In genomic region chr19:38883286-38883685, GRCh38 we compare ENCODE assay signal across 18 cellular contexts. TPM values are rescaled to one million over a fixed set of nuclear protein-coding genes. Genes with fewer than 3 reads are reported as not detected.
DNase-seq lines count a peak whose midpoint lies in the region; ATAC-seq lines count a peak whose summit lies in the region.
"Had no signal": no experiment of that assay in that cellular context is flagged by ENCODE, and none has a peak within 500 bp of the region (broad histone marks: within the 10 kb centered on the region; RNA-seq: fewer than 3 reads in every experiment).

No MANE protein-coding gene starts in this region.

- H3K4me3 Mint-ChIP-seq in activated T-cell treated with anti-CD3 and anti-CD28 coated beads, Interleukin-2, amount 50 U/mL, for 24 hours = no peak overlapping the region
- H3K4me3 Mint-ChIP-seq in T-cell (no peak overlapping the region), memory B cell (no peak overlapping the region)
- no peak overlapping the region for H3K4me3 Mint-ChIP-seq in stimulated activated memory B cell treated with anti-CD40 and anti-IgM and Interleukin-4, amounts not matched to agents 10 μg/mL and 1 μg/mL and 100 μg/mL, for 72 hours
- H3K4me3 Mint-ChIP-seq: CD14-positive monocyte, HFFc6 had no signal

- POLR2A ChIA-PET in T-cell (lab: Charles Lee) = interaction anchor here in 1 of 2 donors (1.2 kb wide), 1 partner anchor 41 kb away, joined by 3 read pairs; no protein-coding TSS in a partner anchor

- CTCF ChIA-PET in T-cell (lab: Charles Lee) = no interaction called here

- ATAC-seq in T-cell (replicated peaks in 1 of 4) (no peak), memory B cell (ENCODE audit: low read depth) (no peak), GM21576 (IDR thresholded peaks at IDR 0.05; ENCODE audit: unreplicated experiment) (no peak), HG02884 (IDR thresholded peaks at IDR 0.05; ENCODE audit: unreplicated experiment) (no peak)
- ATAC-seq in stimulated activated memory B cell treated with anti-CD40 and anti-IgM and Interleukin-4, amounts not matched to agents 10 μg/mL and 1 μg/mL and 100 μg/mL, for 72 hours = no peak

- H3K36me3 Mint-ChIP-seq in activated T-cell treated with anti-CD3 and anti-CD28 coated beads, Interleukin-2, amount 50 U/mL, for 24 hours (ENCODE audit: low read depth) = peaks cover 19% of the 10 kb centered on the region
- H3K36me3 Mint-ChIP-seq in T-cell (peaks cover 11% of the 10 kb centered on the region), memory B cell (peaks cover 6% of the 10 kb centered on the region)
- peaks cover 19% of the 10 kb centered on the region for H3K36me3 Mint-ChIP-seq in stimulated activated memory B cell treated with anti-CD40 and anti-IgM and Interleukin-4, amounts not matched to agents 10 μg/mL and 1 μg/mL and 100 μg/mL, for 72 hours

- peaks cover 14% of the 10 kb centered on the region for H3K4me1 Mint-ChIP-seq in activated T-cell treated with anti-CD3 and anti-CD28 coated beads, Interleukin-2, amount 50 U/mL, for 24 hours (ENCODE audit: low read depth)
- peaks cover 8 to 31% (median 25%) of the 10 kb centered on the region in 3 donors for H3K4me1 Mint-ChIP-seq in T-cell
- H3K4me1 Mint-ChIP-seq in memory B cell = peaks cover 16% of the 10 kb centered on the region
- peaks cover 24% of the 10 kb centered on the region for H3K4me1 Mint-ChIP-seq in stimulated activated memory B cell treated with anti-CD40 and anti-IgM and Interleukin-4, amounts not matched to agents 10 μg/mL and 1 μg/mL and 100 μg/mL, for 72 hours

- no peaks in the 10 kb centered on the region for H3K27me3 Mint-ChIP-seq in activated T-cell treated with anti-CD3 and anti-CD28 coated beads, Interleukin-2, amount 50 U/mL, for 24 hours
- H3K27me3 Mint-ChIP-seq in T-cell = no peaks in the 10 kb centered on the region
- H3K27me3 Mint-ChIP-seq in memory B cell = no peaks in the 10 kb centered on the region
- no peaks in the 10 kb centered on the region for H3K27me3 Mint-ChIP-seq in stimulated activated memory B cell treated with anti-CD40 and anti-IgM and Interleukin-4, amounts not matched to agents 10 μg/mL and 1 μg/mL and 100 μg/mL, for 72 hours

- H3K27ac Mint-ChIP-seq in activated T-cell treated with anti-CD3 and anti-CD28 coated beads, Interleukin-2, amount 50 U/mL, for 24 hours = peak overlapping the region; percentile 20
- H3K27ac Mint-ChIP-seq in T-cell (peak overlapping the region; percentile 39 to 48), memory B cell (peak overlapping the region; percentile 31)
- H3K27ac Mint-ChIP-seq in stimulated activated memory B cell treated with anti-CD40 and anti-IgM and Interleukin-4, amounts not matched to agents 10 μg/mL and 1 μg/mL and 100 μg/mL, for 72 hours = peak overlapping the region; percentile 43
- H3K27ac Mint-ChIP-seq: CD14-positive monocyte, HFFc6 had no signal

- H3K9me3 Mint-ChIP-seq in activated T-cell treated with anti-CD3 and anti-CD28 coated beads, Interleukin-2, amount 50 U/mL, for 24 hours = no peaks in the 10 kb centered on the region
- H3K9me3 Mint-ChIP-seq in T-cell (no peaks in the 10 kb centered on the region), memory B cell (no peaks in the 10 kb centered on the region)
- H3K9me3 Mint-ChIP-seq in stimulated activated memory B cell treated with anti-CD40 and anti-IgM and Interleukin-4, amounts not matched to agents 10 μg/mL and 1 μg/mL and 100 μg/mL, for 72 hours = no peaks in the 10 kb centered on the region
- H3K9me3 Mint-ChIP-seq: HFFc6 had no signal

- DNase-seq in activated T-cell treated with anti-CD3 and anti-CD28 coated beads, Interleukin-2, amount 50 U/mL, for 24 hours = no peak
- no peak for DNase-seq in activated T-cell treated with anti-CD3 and anti-CD28 coated beads, Interleukin-2, amount 50 U/mL, for 1 hour
- DNase-seq in T-cell (no peak), memory B cell (ENCODE audit: low spot score in 2 of 2) (no peak), OCI-M2 (lab: John Stamatoyannopoulos, UW; ENCODE audit: unreplicated experiment) (no peak)
- DNase-seq: EL, HFFc6, MG63, NCI-H1105, NCI-H187, NCI-H526 treated with DMSO at 0.1 percent for 48 hours had no signal

RNA-seq across cellular contexts. Expression of gene RINL, which starts 5.2 kb away (rescaled TPM):
- 10 to 100 TPM; 44.2 to 81.3 (median 71.0) TPM for total RNA-seq in T-cell

RNA-seq across cellular contexts. Expression of gene SIRT2, which starts 16.1 kb away (rescaled TPM):
- 10 to 100 TPM; 50.7 to 67.6 (median 55.6) TPM for total RNA-seq in T-cell

RNA-seq across cellular contexts. Expression of gene NFKBIB, which starts 16.5 kb away (rescaled TPM):
- 10 to 100 TPM; 31.9 to 36.8 (median 33.9) TPM for total RNA-seq in T-cell

RNA-seq across cellular contexts. Expression of gene CCER2, which starts 28.7 kb away (rescaled TPM):
- total RNA-seq in T-cell = 1 to 10 TPM; 1.1 to 1.6 (median 1.3) TPM
- total RNA-seq: H4, RPMI7951, SK-MEL-5 had no signal

RNA-seq across cellular contexts. Expression of gene HNRNPL, which starts 33.5 kb away (rescaled TPM):
- 100 to 1,000 TPM; 320 to 498 (median 330) TPM for total RNA-seq in T-cell
